Comparison of ENCODE assay signal across 11 cellular contexts in genomic region chr20:49268600-49269365, GRCh38.
DNase-seq lines count a peak whose midpoint lies in the region; ATAC-seq, FAIRE-seq and TF ChIP-seq lines count a peak whose summit lies in the region.
"Had no signal": no experiment of that assay in that cellular context is flagged by ENCODE, and none has a peak within 500 bp of the region (broad histone marks: within the 10 kb centered on the region; RNA-seq: fewer than 3 reads in every experiment).

No MANE protein-coding gene starts in this region.

- TF ChIP-seq POLR2A in NB4 (IDR thresholded peaks at IDR 0.05; ENCODE audit: extremely low read depth, insufficient read length) (no peak), H54 (IDR thresholded peaks at IDR 0.05; ENCODE audit: low read depth, low read length) (no peak)

- H3K36me3 Mint-ChIP-seq in activated T-cell treated with anti-CD3 and anti-CD28 coated beads, Interleukin-2, amount 50 U/mL, for 24 hours (ENCODE audit: low read depth), result peaks cover 97% of the 10 kb centered on the region
- peaks cover 79% of the 10 kb centered on the region for H3K36me3 Mint-ChIP-seq in stimulated activated memory B cell treated with anti-CD40 and anti-IgM and Interleukin-4, amounts not matched to agents 10 μg/mL and 1 μg/mL and 100 μg/mL, for 72 hours

- no peak for TF ChIP-seq CTCF in NB4 (IDR thresholded peaks at IDR 0.05; ENCODE audit: low read depth, low read length)
- TF ChIP-seq CTCF in coronary artery (IDR thresholded peaks at IDR 0.05), result no peak

- peak overlapping the region; percentile 74 for H3K27ac Mint-ChIP-seq in activated T-cell treated with anti-CD3 and anti-CD28 coated beads, Interleukin-2, amount 50 U/mL, for 24 hours
- peak overlapping the region; percentile 81 for H3K27ac Mint-ChIP-seq in stimulated activated memory B cell treated with anti-CD40 and anti-IgM and Interleukin-4, amounts not matched to agents 10 μg/mL and 1 μg/mL and 100 μg/mL, for 72 hours

- H3K27ac ChIP-seq in coronary artery, result no peak overlapping the region

- H3K4me1 Mint-ChIP-seq in activated T-cell treated with anti-CD3 and anti-CD28 coated beads, Interleukin-2, amount 50 U/mL, for 24 hours (ENCODE audit: low read depth), result peaks cover 70% of the 10 kb centered on the region
- peaks cover 64% of the 10 kb centered on the region for H3K4me1 Mint-ChIP-seq in stimulated activated memory B cell treated with anti-CD40 and anti-IgM and Interleukin-4, amounts not matched to agents 10 μg/mL and 1 μg/mL and 100 μg/mL, for 72 hours

- peaks cover 4% of the 10 kb centered on the region for H3K9me3 Mint-ChIP-seq in activated T-cell treated with anti-CD3 and anti-CD28 coated beads, Interleukin-2, amount 50 U/mL, for 24 hours
- peaks cover 3% of the 10 kb centered on the region for H3K9me3 Mint-ChIP-seq in stimulated activated memory B cell treated with anti-CD40 and anti-IgM and Interleukin-4, amounts not matched to agents 10 μg/mL and 1 μg/mL and 100 μg/mL, for 72 hours

- no peak for DNase-seq in activated T-cell treated with anti-CD3 and anti-CD28 coated beads, Interleukin-2, amount 50 U/mL, for 24 hours
- DNase-seq in activated T-cell treated with anti-CD3 and anti-CD28 coated beads for 4 hours, result no peak
- DNase-seq in NB4 (ENCODE audit: low read depth), result no peak
- DNase-seq in coronary artery (ENCODE audit: low spot score), result no peak
- no peak for DNase-seq in H54 (ENCODE audit: insufficient read length, low spot score)
- no peak for DNase-seq in stimulated activated CD4-positive, alpha-beta T cell treated with anti-CD3 and anti-CD28 coated beads, Interleukin-12 subunit alpha, Interleukin-12 subunit beta, amount 100 ng/mL, for 4 hours
- DNase-seq: left lung; stimulated activated CD4-positive, alpha-beta T cell treated with anti-CD3 and anti-CD28 coated beads, Interleukin-1b, Interleukin-23, amount 100 ng/mL, for 48 hours had no signal

- no peak for FAIRE-seq in H54 (lab: Jason Lieb, UNC)
- FAIRE-seq: colon had no signal

- peak; percentile 63 for ATAC-seq in stimulated activated memory B cell treated with anti-CD40 and anti-IgM and Interleukin-4, amounts not matched to agents 10 μg/mL and 1 μg/mL and 100 μg/mL, for 72 hours
- no peak for ATAC-seq in HG03025 (IDR thresholded peaks at IDR 0.05; ENCODE audit: low FRiP score, unreplicated experiment)
- ATAC-seq: left lung had no signal

- H3K27me3 Mint-ChIP-seq in activated T-cell treated with anti-CD3 and anti-CD28 coated beads, Interleukin-2, amount 50 U/mL, for 24 hours, result no peaks in the 10 kb centered on the region
- H3K27me3 Mint-ChIP-seq in stimulated activated memory B cell treated with anti-CD40 and anti-IgM and Interleukin-4, amounts not matched to agents 10 μg/mL and 1 μg/mL and 100 μg/mL, for 72 hours, result no peaks in the 10 kb centered on the region

- H3K4me3 Mint-ChIP-seq in activated T-cell treated with anti-CD3 and anti-CD28 coated beads, Interleukin-2, amount 50 U/mL, for 24 hours, result peak overlapping the region; percentile 79
- peak overlapping the region; percentile 53 for H3K4me3 Mint-ChIP-seq in stimulated activated memory B cell treated with anti-CD40 and anti-IgM and Interleukin-4, amounts not matched to agents 10 μg/mL and 1 μg/mL and 100 μg/mL, for 72 hours

- H3K4me3 ChIP-seq in NB4 (ENCODE audit: low read depth, low read length), result peak overlapping the region; percentile 40
- H3K4me3 ChIP-seq in coronary artery, result peak overlapping the region; percentile 56
